ENCODE assay signal across 1 cellular context in genomic region chr17:38734235-38734633, GRCh38.
TF ChIP-seq lines count a peak whose summit lies in the region.

No MANE protein-coding gene starts in this region.

TF ChIP-seq in HCT116, 20 proteins besides CTCF, POLR2A, EP300 and RAD21 (continued from another document):
- TF ChIP-seq REST (IDR thresholded peaks at IDR 0.05; ENCODE audit: low read depth), result no peak
- no peak for TF ChIP-seq EZH2 (IDR thresholded peaks at IDR 0.05)
- TF ChIP-seq CEBPB (IDR thresholded peaks at IDR 0.05; ENCODE audit: low read depth), result no peak
- TF ChIP-seq ELF1 (IDR thresholded peaks at IDR 0.05; ENCODE audit: borderline replicate concordance, low read depth), result no peak
- no peak for TF ChIP-seq ZBTB33 (IDR thresholded peaks at IDR 0.05; ENCODE audit: extremely low read depth, insufficient replicate concordance, low read length)
- TF ChIP-seq ZFX (IDR thresholded peaks at IDR 0.05), result no peak
- TF ChIP-seq JUND (IDR thresholded peaks at IDR 0.05), result no peak
- TF ChIP-seq TCF7L2 (IDR thresholded peaks at IDR 0.05; ENCODE audit: borderline replicate concordance, extremely low read depth, insufficient read depth, insufficient read length), result no peak
- TF ChIP-seq SRF (IDR thresholded peaks at IDR 0.05; ENCODE audit: low read depth), result no peak
